In genomic region chr5:127442085-127442484, GRCh38 we compare ENCODE assay signal across 8 cellular contexts.
DNase-seq lines count a peak whose midpoint lies in the region; ATAC-seq and TF ChIP-seq lines count a peak whose summit lies in the region.
"Had no signal": no experiment of that assay in that cellular context is flagged by ENCODE, and none has a peak within 500 bp of the region (broad histone marks: within the 10 kb centered on the region; RNA-seq: fewer than 3 reads in every experiment).

No MANE protein-coding gene starts in this region.

- no peaks in the 10 kb centered on the region for H3K27me3 ChIP-seq in osteoblast (ENCODE audit: insufficient read depth, low read length)

- in situ Hi-C loops in GM13976 (cut with MboI; ENCODE audit: low sequenced_read_pairs, unreplicated experiment) = no loop called here

- ATAC-seq in GM21381 (IDR thresholded peaks at IDR 0.05; ENCODE audit: unreplicated experiment) = no peak
- ATAC-seq in GM21367 (IDR thresholded peaks at IDR 0.05; ENCODE audit: unreplicated experiment) = no peak

- H3K36me3 ChIP-seq in osteoblast (ENCODE audit: insufficient read depth, low read length) = no peaks in the 10 kb centered on the region

- H2AFZ ChIP-seq in osteoblast (ENCODE audit: low read length) = no peak overlapping the region

- no peaks in the 10 kb centered on the region for H4K20me1 ChIP-seq in osteoblast (ENCODE audit: insufficient read depth, low read length)

- DNase-seq in GM13976 (ENCODE audit: low spot score) = peak; percentile 21
- DNase-seq in NCI-H1092 (lab: John Stamatoyannopoulos, UW) = peak; percentile 1
- peak; percentile 59 for DNase-seq in choroid plexus epithelial cell (ENCODE audit: low read depth)
- peak; percentile 60 for DNase-seq in osteoblast (ENCODE audit: insufficient read length, low spot score, missing footprints)
- DNase-seq in activated T-cell treated with anti-CD3 and anti-CD28 coated beads for 4 hours = no peak
- DNase-seq: NCI-H2107 had no signal

- H3K4me1 ChIP-seq in osteoblast (ENCODE audit: insufficient read depth, low read length) = peaks cover 5% of the 10 kb centered on the region

- no peak overlapping the region for H3K4me2 ChIP-seq in osteoblast (ENCODE audit: insufficient read depth, low read length)

- H3K9me3 ChIP-seq in osteoblast (ENCODE audit: low read depth, low read length) = no peaks in the 10 kb centered on the region

- TF ChIP-seq CTCF in GM13976 (IDR thresholded peaks at IDR 0.05; ENCODE audit: borderline replicate concordance, control extremely low read depth, extremely low read depth, insufficient read depth, missing control alignments) = no peak
- peak; percentile 36 for TF ChIP-seq CTCF in choroid plexus epithelial cell (conservative IDR thresholded peaks at IDR 0.05; ENCODE audit: low read depth, low read length)
- TF ChIP-seq CTCF in osteoblast (IDR thresholded peaks at IDR 0.05; ENCODE audit: extremely low read depth, low read depth, low read length) = peak; percentile 40

- no peaks in the 10 kb centered on the region for H3K79me2 ChIP-seq in osteoblast (ENCODE audit: insufficient read depth, low read length)

- H3K4me3 ChIP-seq in choroid plexus epithelial cell (ENCODE audit: low read depth, low read length) (no peak overlapping the region), osteoblast (ENCODE audit: insufficient read depth, low read length) (no peak overlapping the region)

- no peak overlapping the region for H3K27ac ChIP-seq in osteoblast (ENCODE audit: low read depth, low read length)
